Comparison of ENCODE assay signal across 14 cellular contexts in the genomic region with DNA sequence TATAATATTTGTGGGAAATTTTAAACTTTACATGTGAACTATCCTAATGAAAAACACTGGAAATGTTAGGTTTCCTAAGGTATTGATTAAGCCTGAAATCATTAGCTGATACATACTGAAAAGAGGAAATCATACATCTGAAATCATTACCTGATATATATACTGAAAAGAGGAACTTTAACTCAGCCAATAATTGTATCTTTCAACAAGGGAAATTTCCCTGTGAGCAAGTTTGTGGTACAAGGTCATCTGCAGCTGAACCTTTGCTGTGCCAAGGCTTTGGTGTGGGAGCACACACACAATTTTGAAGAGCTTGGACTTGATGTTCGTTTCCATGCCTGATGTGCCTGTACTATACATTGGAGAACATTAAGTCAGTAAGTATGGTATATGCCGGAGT.
DNase-seq lines count a peak whose midpoint lies in the region; ATAC-seq, FAIRE-seq and TF ChIP-seq lines count a peak whose summit lies in the region.
"Had no signal": no experiment of that assay in that cellular context is flagged by ENCODE, and none has a peak within 500 bp of the region (broad histone marks: within the 10 kb centered on the region; RNA-seq: fewer than 3 reads in every experiment).

No MANE protein-coding gene starts in this region.

- no peaks in the 10 kb centered on the region for H3K36me3 ChIP-seq in mesenchymal stem cell (ENCODE audit: control insufficient read depth in 1 of 2, insufficient read depth in 2 of 2, low read depth in 1 of 2, low read length in 2 of 2)
- H3K36me3 ChIP-seq in esophagus muscularis mucosa: no peaks in the 10 kb centered on the region

- peak overlapping the region in 1 of 2 experiments; percentile 54 for H3K4me3 ChIP-seq in mesenchymal stem cell (ENCODE audit: insufficient read depth in 1 of 2, low read depth in 1 of 2, low read length in 2 of 2)
- H3K4me3 ChIP-seq in esophagus muscularis mucosa: no peak overlapping the region

- H3K9me3 ChIP-seq in mesenchymal stem cell (ENCODE audit: control insufficient read depth, low read length) (peaks cover 5% of the 10 kb centered on the region), esophagus muscularis mucosa (no peaks in the 10 kb centered on the region)

- no peak overlapping the region for H2BK120ac ChIP-seq in mesenchymal stem cell (ENCODE audit: low read depth, low read length)

- ATAC-seq in GM21576 (IDR thresholded peaks at IDR 0.05; ENCODE audit: unreplicated experiment): peak; percentile 72
- ATAC-seq: Right ventricle myocardium inferior had no signal

- in situ Hi-C loops in KBM-7 (cut with MboI; ENCODE audit: low pct_unique_long_range_greater_than_20kb, low sequenced_read_pairs): no loop called here

- 96% methylated on average over 2 of the region's 2 CpGs for WGBS in mesenchymal stem cell
- 92% methylated on average over 2 of the region's 2 CpGs for WGBS in esophagus muscularis mucosa

- no peaks in the 10 kb centered on the region for H3K4me1 ChIP-seq in mesenchymal stem cell (ENCODE audit: control insufficient read depth, insufficient read depth, low read depth, low read length)
- no peaks in the 10 kb centered on the region for H3K4me1 ChIP-seq in esophagus muscularis mucosa

- no peak overlapping the region for H3K4ac ChIP-seq in mesenchymal stem cell (ENCODE audit: low read depth in 1 of 2, low read length in 2 of 2)

- peaks cover 4% of the 10 kb centered on the region for H3K9me3 Mint-ChIP-seq in type B pancreatic cell

- no peaks in the 10 kb centered on the region for H3K79me1 ChIP-seq in mesenchymal stem cell (replicated peaks; ENCODE audit: low read length, poor library complexity, severe bottlenecking)

- no peak for TF ChIP-seq EP300 in esophagus muscularis mucosa (IDR thresholded peaks at IDR 0.05)

- H2AK5ac ChIP-seq in mesenchymal stem cell (ENCODE audit: low read length, severe bottlenecking): no peak overlapping the region

- no peak overlapping the region for H4K8ac ChIP-seq in mesenchymal stem cell (ENCODE audit: low read length)

- H3K36me3 Mint-ChIP-seq in type B pancreatic cell: no peaks in the 10 kb centered on the region

- no peak overlapping the region for H3K14ac ChIP-seq in mesenchymal stem cell (ENCODE audit: low read length in 2 of 2)

- H2BK5ac ChIP-seq in mesenchymal stem cell (ENCODE audit: low read depth, low read length, poor library complexity, severe bottlenecking): no peak overlapping the region

- H3K27ac Mint-ChIP-seq in type B pancreatic cell: no peak overlapping the region
- H3K27ac Mint-ChIP-seq: nephron progenitor cell had no signal

- H4K91ac ChIP-seq in mesenchymal stem cell (ENCODE audit: low read length): no peak overlapping the region

- no peak overlapping the region for H3K18ac ChIP-seq in mesenchymal stem cell (ENCODE audit: low read depth in 1 of 2, low read length in 2 of 2)

- H3K27me3 Mint-ChIP-seq in type B pancreatic cell: no peaks in the 10 kb centered on the region

- H3K4me3 Mint-ChIP-seq in type B pancreatic cell: no peak overlapping the region
- H3K4me3 Mint-ChIP-seq: nephron progenitor cell had no signal

- no peak overlapping the region for H2BK12ac ChIP-seq in mesenchymal stem cell (ENCODE audit: low read length in 2 of 2)

- H3K4me2 ChIP-seq in mesenchymal stem cell (ENCODE audit: low read length, poor library complexity, severe bottlenecking): no peak overlapping the region

- DNase-seq in GM18507 (ENCODE audit: extremely low spot score, insufficient read length, low read depth) (no peak), KBM-7 (peak; percentile 48), mesenchymal stem cell (no peak), esophagus muscularis mucosa (ENCODE audit: extremely low spot score) (no peak), type B pancreatic cell (ENCODE audit: extremely low spot score, unreplicated experiment) (no peak), AG08395 (ENCODE audit: low spot score) (no peak), amygdala (lab: John Stamatoyannopoulos, UW) (no peak)
- DNase-seq: activated CD4-positive, alpha-beta T cell treated with anti-CD3 and anti-CD28 coated beads, Interleukin-2, amount 50 U/mL, for 1 hour; aorta; DMS153; NCI-H2029; nephron progenitor cell had no signal

- H2AFZ ChIP-seq in mesenchymal stem cell (ENCODE audit: low read depth, low read length): no peak overlapping the region

- H3K4me1 Mint-ChIP-seq in type B pancreatic cell (ENCODE audit: unreplicated experiment): no peaks in the 10 kb centered on the region
- H3K4me1 Mint-ChIP-seq: nephron progenitor cell had no signal

- TF ChIP-seq POLR2A in esophagus muscularis mucosa (IDR thresholded peaks at IDR 0.05; ENCODE audit: low read depth): no peak

- peaks cover 0 to 3% of the 10 kb centered on the region in 2 experiments for H3K27me3 ChIP-seq in mesenchymal stem cell (ENCODE audit: control insufficient read depth in 1 of 2, insufficient read depth in 1 of 2, low read length in 2 of 2)
- H3K27me3 ChIP-seq in esophagus muscularis mucosa: no peaks in the 10 kb centered on the region

- no peak overlapping the region for H3K27ac ChIP-seq in mesenchymal stem cell (ENCODE audit: low read length, poor library complexity, severe bottlenecking)
- no peak overlapping the region for H3K27ac ChIP-seq in esophagus muscularis mucosa (replicated peaks in 1 of 4)

- H2BK15ac ChIP-seq in mesenchymal stem cell (ENCODE audit: low read depth, poor library complexity, severe bottlenecking): no peak overlapping the region

- H3K9ac ChIP-seq in mesenchymal stem cell (ENCODE audit: low read length): peak overlapping the region; percentile 36

- no peak overlapping the region for H3K23ac ChIP-seq in mesenchymal stem cell (ENCODE audit: low read length in 2 of 2)

- FAIRE-seq in GM18507 (lab: Jason Lieb, UNC): peak; percentile 91

- TF ChIP-seq CTCF in esophagus muscularis mucosa (IDR thresholded peaks at IDR 0.05): no peak
- no peak for TF ChIP-seq CTCF in type B pancreatic cell (conservative IDR thresholded peaks at IDR 0.05)

- intact Hi-C loops in esophagus muscularis mucosa (cut with DNase I): no loop called here
